8 cellular contexts compared by ENCODE assay signal in genomic region chr19:55301459-55302331, GRCh38. TPM values are rescaled to one million over a fixed set of nuclear protein-coding genes. Genes with fewer than 3 reads are reported as not detected.
DNase-seq lines count a peak whose midpoint lies in the region; ATAC-seq, FAIRE-seq and TF ChIP-seq lines count a peak whose summit lies in the region.

No MANE protein-coding gene starts in this region.

- peak overlapping the region; percentile 77; the same call in 1 of the 2 replicates for H4K8ac ChIP-seq in H1 (ENCODE audit: extremely low read depth, insufficient read depth, low read length)

- no peak for TF ChIP-seq EP300 in H1 (IDR thresholded peaks at IDR 0.05; ENCODE audit: borderline replicate concordance in 1 of 2, low read depth in 2 of 2, low read length in 2 of 2)

- 27% methylated on average over 41 of the region's 42 CpGs; no CpG with 5 or more reads in 1 of the 2 experiments for whole genome bisulfite sequencing in H1 (ENCODE audit: extremely low coverage in 1 of 2, insufficient coverage in 1 of 2, insufficient read length in 1 of 2, insufficient replicate concordance in 2 of 2, low coverage in 1 of 2, low lambda C conversion rate in 2 of 2, missing lambda C conversion rate in 1 of 2), 2 experiments

- peak; percentile 75 for ATAC-seq in HG03439 (IDR thresholded peaks at IDR 0.05; ENCODE audit: unreplicated experiment)

- H3K27ac ChIP-seq in 22Rv1 (no peak overlapping the region), H1 (ENCODE audit: low read depth, low read length) (no peak overlapping the region)

- H3K23ac ChIP-seq in H1 (ENCODE audit: insufficient read length): no peak overlapping the region

- peaks cover 0 to 5% of the 10 kb centered on the region in 2 experiments for H4K20me1 ChIP-seq in H1 (replicated peaks in 1 of 2; ENCODE audit: control insufficient read depth in 1 of 2, insufficient read depth in 2 of 2, low read length in 2 of 2)

- TF ChIP-seq CTCF in 22Rv1 (IDR thresholded peaks at IDR 0.05) (peak; percentile 94), H1 (IDR thresholded peaks at IDR 0.05; ENCODE audit: control extremely low read depth in 1 of 3, insufficient read depth in 1 of 3, low read depth in 1 of 3, low read length in 3 of 3) (peak; percentile 89 to 95 (median 94))

- peak overlapping the region; percentile 80; the same call in 1 of the 2 replicates for H2BK12ac ChIP-seq in H1 (ENCODE audit: low read depth, low read length)

- peaks cover 14 to 38% (median 30%) of the 10 kb centered on the region in 4 experiments for H3K36me3 ChIP-seq in H1 (ENCODE audit: control insufficient read depth in 2 of 4, insufficient read depth in 4 of 4, low read length in 3 of 4)

- H3K4me1 ChIP-seq in H1 (replicated peaks in 1 of 4; ENCODE audit: control insufficient read depth in 3 of 4, insufficient read depth in 4 of 4, low read length in 3 of 4) (peaks cover 0 to 8% (median 3%) of the 10 kb centered on the region in 4 experiments; a peak in 3 of 7 replicates), mononuclear cell (ENCODE audit: insufficient read depth, low read length) (peaks cover 13% of the 10 kb centered on the region)

- POLR2A ChIA-PET in H1 (lab: Charles Lee; ENCODE audit: partially characterized antibody): interaction anchor here (0.5 to 3.8 kb wide), 20 partner anchors 8 to 104 kb away, joined by 3 to 32 read pairs (median 4); partner anchors contain the start of genes KMT5C and TMEM238

- H3K4me3 ChIP-seq in H1 (ENCODE audit: extremely low read depth in 1 of 4, insufficient read depth in 2 of 4, low read depth in 3 of 4, low read length in 4 of 4): peak overlapping the region in 2 of 4 experiments; percentile 23 to 39; a peak in 4 of 8 replicates
- peak overlapping the region; percentile 29 for H3K4me3 ChIP-seq in mononuclear cell (ENCODE audit: low read length)

- 0 out of 2 replicates have a peak overlapping the region, but pooled peaks have one; percentile 52 for H2BK5ac ChIP-seq in H1 (ENCODE audit: low read depth, low read length)

- H3K4ac ChIP-seq in H1 (replicated peaks; ENCODE audit: insufficient read length, low read depth, low read length): peak overlapping the region; percentile 32

- H3K18ac ChIP-seq in H1 (ENCODE audit: extremely low read depth, low read length): peak overlapping the region; percentile 83

- DNase-seq in GM18507 (ENCODE audit: extremely low spot score, insufficient read length, low read depth): peak; percentile 98
- peak; percentile 89 for DNase-seq in NK-92 treated with Interleukin-12 subunit alpha and Interleukin-12 subunit beta, amount 100 ng/mL, for 24 hours (lab: John Stamatoyannopoulos, UW)
- peak; percentile 85 to 100 (median 99) for DNase-seq in activated CD8-positive, alpha-beta memory T cell treated with anti-CD3 and anti-CD28 coated beads for 48 hours (ENCODE audit: low read depth in 2 of 3, low spot score in 2 of 3)
- peak; percentile 73 to 100 for DNase-seq in H1 (ENCODE audit: low read depth in 1 of 2, low spot score in 2 of 2)
- peak; percentile 94 to 97 for DNase-seq in stimulated activated CD8-positive, alpha-beta memory T cell treated with anti-CD3 and anti-CD28 coated beads, Interleukin-4, amount 100 ng/mL, for 1 hour (ENCODE audit: low read depth in 2 of 2, low spot score in 1 of 2)

- peak overlapping the region; percentile 36 to 55; a peak in 3 of 4 replicates for H3K4me2 ChIP-seq in H1 (ENCODE audit: insufficient read depth in 1 of 2, low read depth in 2 of 2, low read length in 2 of 2)

- peaks cover 2% of the 10 kb centered on the region; the same call in 1 of the 2 replicates for H3K23me2 ChIP-seq in H1 (ENCODE audit: low read depth, low read length)

- H3K9me3 ChIP-seq in H1 (ENCODE audit: insufficient read depth in 2 of 2, low read depth in 1 of 2, low read length in 1 of 2) (no peaks in the 10 kb centered on the region), mononuclear cell (ENCODE audit: low read depth, low read length) (no peaks in the 10 kb centered on the region)

- peak; percentile 90 for FAIRE-seq in GM18507 (lab: Jason Lieb, UNC)
- peak; percentile 55 for FAIRE-seq in H1 (lab: Jason Lieb, UNC)

- no peak overlapping the region for H2AFZ ChIP-seq in H1 (ENCODE audit: low read length)

- H2BK120ac ChIP-seq in H1 (replicated peaks; ENCODE audit: low read depth, low read length): no peak overlapping the region

- no peaks in the 10 kb centered on the region for H3K27me3 ChIP-seq in H1 (replicated peaks in 1 of 4; ENCODE audit: control insufficient read depth in 3 of 4, extremely low read depth in 1 of 4, insufficient read depth in 3 of 4, low read length in 3 of 4)
- H3K27me3 ChIP-seq in mononuclear cell (ENCODE audit: insufficient read depth, low read length): no peaks in the 10 kb centered on the region

- CTCF ChIA-PET in H1 (lab: Charles Lee; ENCODE audit: partially characterized antibody): interaction anchor here (0.6 to 3.9 kb wide), 58 partner anchors 10 to 183 kb away, joined by 3 to 37 read pairs (median 4); partner anchors contain the start of genes GARIN5B, IL11, KMT5C and NAT14

- no peaks in the 10 kb centered on the region; the same call in 1 of the 2 replicates for H3K79me1 ChIP-seq in H1 (ENCODE audit: low read depth, low read length)

- no peak overlapping the region for H3K14ac ChIP-seq in H1 (ENCODE audit: insufficient read length)

- H2AK5ac ChIP-seq in H1 (ENCODE audit: low read depth, low read length): no peak overlapping the region

- no peak overlapping the region for H4K91ac ChIP-seq in H1 (replicated peaks; ENCODE audit: insufficient read length, low read length)

- no peak overlapping the region for H3K9ac ChIP-seq in H1 (replicated peaks in 1 of 4; ENCODE audit: extremely low read depth in 1 of 4, low read depth in 3 of 4, low read length in 3 of 4)

- no peak overlapping the region for H3K56ac ChIP-seq in H1 (replicated peaks; ENCODE audit: insufficient read length, low read depth, low read length)

- H2BK15ac ChIP-seq in H1 (ENCODE audit: low read length): no peak overlapping the region

- peak; percentile 71 to 74 for TF ChIP-seq RAD21 in H1 (IDR thresholded peaks at IDR 0.05 in 1 of 2, conservative IDR thresholded peaks at IDR 0.05 in 1 of 2; ENCODE audit: low read depth in 2 of 2, low read length in 2 of 2)

- no peak overlapping the region for H2BK20ac ChIP-seq in H1 (ENCODE audit: low read length)

- H3K79me2 ChIP-seq in H1 (ENCODE audit: control insufficient read depth in 1 of 2, insufficient read depth in 2 of 2, low read length in 2 of 2): no peaks in the 10 kb centered on the region

- no peak for TF ChIP-seq POLR2A in H1 (IDR thresholded peaks at IDR 0.05; ENCODE audit: control extremely low read depth in 1 of 2, low read depth in 2 of 2, low read length in 2 of 2)

- H4K5ac ChIP-seq in H1 (ENCODE audit: insufficient read length, low read depth, low read length): no peak overlapping the region

RNA-seq across cellular contexts. Expression of gene BRSK1, which starts 17.9 kb away (rescaled TPM):
- 32.7 and 33.6 TPM in 2 replicates for total RNA-seq in H1 (2021; fragmentation: NEBNext Ultra II Directional; extraction: Animal tissue kit (Norgen Biotek cat#: 25700))
- 27.6 and 55.2 TPM in 2 replicates for polyA plus RNA-seq in H1 (2011; rRNA removed)
- polyA plus RNA-seq in H1 (2011; cell fraction: cytosol; rRNA removed): 51.4 TPM
- polyA plus RNA-seq in H1 (2011; cell fraction: nucleus; rRNA removed): 281 TPM
- polyA plus RNA-seq in H1 (2012, experiment 1 of 2): 32.1 to 43.0 TPM (median 39.5 TPM) in 4 replicates
- polyA plus RNA-seq in H1 (2012, experiment 2 of 2): 19.0 TPM
- 19.6 TPM for polyA plus RNA-seq in H1 (2013, experiment 1 of 2)
- 16.3 TPM for polyA plus RNA-seq in H1 (2013, experiment 2 of 2)
- 10.9 and 17.1 TPM in 2 replicates for polyA minus RNA-seq in H1 (2011; rRNA and poly(A)+ RNA removed)
- 14.6 TPM for polyA minus RNA-seq in H1 (2011; cell fraction: cytosol; rRNA and poly(A)+ RNA removed)
- polyA minus RNA-seq in H1 (2011; cell fraction: nucleus; rRNA and poly(A)+ RNA removed): 30.8 TPM
- 0.52 TPM for total RNA-seq in mononuclear cell

RNA-seq across cellular contexts. Expression of gene HSPBP1, which starts 21.8 kb away (rescaled TPM):
- total RNA-seq in H1 (2021; fragmentation: NEBNext Ultra II Directional; extraction: Animal tissue kit (Norgen Biotek cat#: 25700)): 63.4 and 68.8 TPM in 2 replicates
- polyA plus RNA-seq in H1 (2011; rRNA removed): 100 and 111 TPM in 2 replicates
- 86.6 TPM for polyA plus RNA-seq in H1 (2011; cell fraction: cytosol; rRNA removed)
- 74.0 TPM for polyA plus RNA-seq in H1 (2011; cell fraction: nucleus; rRNA removed)
- 44.6 to 69.6 TPM (median 66.9 TPM) in 4 replicates for polyA plus RNA-seq in H1 (2012, experiment 1 of 2)
- polyA plus RNA-seq in H1 (2012, experiment 2 of 2): 84.2 TPM
- 34.0 TPM for polyA plus RNA-seq in H1 (2013, experiment 1 of 2)
- 34.1 TPM for polyA plus RNA-seq in H1 (2013, experiment 2 of 2)
- polyA minus RNA-seq in H1 (2011; rRNA and poly(A)+ RNA removed): 16.1 and 17.2 TPM in 2 replicates
- 28.0 TPM for polyA minus RNA-seq in H1 (2011; cell fraction: cytosol; rRNA and poly(A)+ RNA removed)
- polyA minus RNA-seq in H1 (2011; cell fraction: nucleus; rRNA and poly(A)+ RNA removed): 21.6 TPM
- total RNA-seq in mononuclear cell: 7.9 TPM

RNA-seq across cellular contexts. Expression of gene TMEM150B, which starts 23.4 kb away (rescaled TPM):
- total RNA-seq in H1 (2021; fragmentation: NEBNext Ultra II Directional; extraction: Animal tissue kit (Norgen Biotek cat#: 25700)): 0.88 and 0.91 TPM in 2 replicates
- polyA plus RNA-seq in H1 (2011; rRNA removed): 0.41 and 0.46 TPM in 2 replicates
- 0.39 TPM for polyA plus RNA-seq in H1 (2011; cell fraction: cytosol; rRNA removed)
- polyA plus RNA-seq in H1 (2011; cell fraction: nucleus; rRNA removed): 0.27 TPM
- polyA plus RNA-seq in H1 (2012, experiment 1 of 2): 0.20 to 0.63 TPM (median 0.27 TPM) in 3 of 4 replicates, not detected in the other
- polyA plus RNA-seq in H1 (2012, experiment 2 of 2): 0.31 TPM
- 0.34 TPM for polyA plus RNA-seq in H1 (2013, experiment 1 of 2)
- 0.22 TPM for polyA plus RNA-seq in H1 (2013, experiment 2 of 2)
- 0.35 TPM in 1 of 2 replicates, not detected in the other for polyA minus RNA-seq in H1 (2011; rRNA and poly(A)+ RNA removed)
- not detected for polyA minus RNA-seq in H1 (2011; cell fraction: cytosol; rRNA and poly(A)+ RNA removed)
- polyA minus RNA-seq in H1 (2011; cell fraction: nucleus; rRNA and poly(A)+ RNA removed): not detected
- total RNA-seq in mononuclear cell: 2.0 TPM

RNA-seq across cellular contexts. Expression of gene KMT5C, which starts 38.0 kb away (rescaled TPM):
- 31.5 and 33.4 TPM in 2 replicates for total RNA-seq in H1 (2021; fragmentation: NEBNext Ultra II Directional; extraction: Animal tissue kit (Norgen Biotek cat#: 25700))
- polyA plus RNA-seq in H1 (2011; rRNA removed): 24.9 and 59.4 TPM in 2 replicates
- 51.5 TPM for polyA plus RNA-seq in H1 (2011; cell fraction: cytosol; rRNA removed)
- polyA plus RNA-seq in H1 (2011; cell fraction: nucleus; rRNA removed): 148 TPM
- polyA plus RNA-seq in H1 (2012, experiment 1 of 2): 23.9 to 39.0 TPM (median 36.7 TPM) in 4 replicates
- 19.9 TPM for polyA plus RNA-seq in H1 (2012, experiment 2 of 2)
- 19.6 TPM for polyA plus RNA-seq in H1 (2013, experiment 1 of 2)
- polyA plus RNA-seq in H1 (2013, experiment 2 of 2): 16.4 TPM
- 11.4 and 23.8 TPM in 2 replicates for polyA minus RNA-seq in H1 (2011; rRNA and poly(A)+ RNA removed)
- polyA minus RNA-seq in H1 (2011; cell fraction: cytosol; rRNA and poly(A)+ RNA removed): 15.4 TPM
- polyA minus RNA-seq in H1 (2011; cell fraction: nucleus; rRNA and poly(A)+ RNA removed): 45.0 TPM
- total RNA-seq in mononuclear cell: 14.3 TPM

RNA-seq across cellular contexts. Expression of gene PPP6R1, which starts 42.9 kb away (rescaled TPM):
- total RNA-seq in H1 (2021; fragmentation: NEBNext Ultra II Directional; extraction: Animal tissue kit (Norgen Biotek cat#: 25700)): 74.4 and 75.6 TPM in 2 replicates
- 36.4 and 52.5 TPM in 2 replicates for polyA plus RNA-seq in H1 (2011; rRNA removed)
- polyA plus RNA-seq in H1 (2011; cell fraction: cytosol; rRNA removed): 44.1 TPM
- polyA plus RNA-seq in H1 (2011; cell fraction: nucleus; rRNA removed): 72.3 TPM
- 38.2 to 56.4 TPM (median 52.6 TPM) in 4 replicates for polyA plus RNA-seq in H1 (2012, experiment 1 of 2)
- 46.1 TPM for polyA plus RNA-seq in H1 (2012, experiment 2 of 2)
- 34.4 TPM for polyA plus RNA-seq in H1 (2013, experiment 1 of 2)
- 33.2 TPM for polyA plus RNA-seq in H1 (2013, experiment 2 of 2)
- 55.1 and 73.5 TPM in 2 replicates for polyA minus RNA-seq in H1 (2011; rRNA and poly(A)+ RNA removed)
- 62.7 TPM for polyA minus RNA-seq in H1 (2011; cell fraction: cytosol; rRNA and poly(A)+ RNA removed)
- polyA minus RNA-seq in H1 (2011; cell fraction: nucleus; rRNA and poly(A)+ RNA removed): 41.3 TPM
- total RNA-seq in mononuclear cell: 62.5 TPM

Comparison
In these comparisons a context has a peak if more than half of its experiments do, and no peak if none do; other contexts are left out.
1. RNA of gene BRSK1, which starts 17.9 kb away (total RNA-seq): 32.7 to 33.6 TPM in H1; 0.52 TPM in mononuclear cell (single experiment); every median in the first group is over 10 times any median in the second.
2. Peak in every context shown above with its lines, with median percentiles within 50 percentile points of each other: DNase-seq.